8 cellular contexts compared by ENCODE assay signal in genomic region chr9:93059097-93059959, GRCh38. TPM values are rescaled to one million over a fixed set of nuclear protein-coding genes. Genes with fewer than 3 reads are reported as not detected.
DNase-seq lines count a peak whose midpoint lies in the region; ATAC-seq and TF ChIP-seq lines count a peak whose summit lies in the region.

No MANE protein-coding gene starts in this region.

- H3K4me1 ChIP-seq in OCI-LY1 (ENCODE audit: insufficient read depth, low read length, severe bottlenecking): peaks cover 57% of the 10 kb centered on the region

- H4K20me1 ChIP-seq in OCI-LY1 (ENCODE audit: insufficient read depth, low read length): no peaks in the 10 kb centered on the region

- H3K9me2 ChIP-seq in OCI-LY1 (ENCODE audit: low read depth, low read length): no peaks in the 10 kb centered on the region

- H3K9ac ChIP-seq in OCI-LY1 (ENCODE audit: low read length): peak overlapping the region; percentile 86

- no peaks in the 10 kb centered on the region for H3K36me3 Mint-ChIP-seq in chondrocyte (ENCODE audit: low read depth)
- no peaks in the 10 kb centered on the region for H3K36me3 Mint-ChIP-seq in naive thymus-derived CD8-positive, alpha-beta T cell

- no peaks in the 10 kb centered on the region for H3K79me2 ChIP-seq in OCI-LY1 (ENCODE audit: insufficient read depth, low read length)

- H3K9me3 Mint-ChIP-seq in chondrocyte (ENCODE audit: low read depth): no peaks in the 10 kb centered on the region
- no peaks in the 10 kb centered on the region for H3K9me3 Mint-ChIP-seq in naive thymus-derived CD8-positive, alpha-beta T cell

- peak overlapping the region; percentile 86 for H3K4me2 ChIP-seq in OCI-LY1 (ENCODE audit: low read length)

- H3K9me3 ChIP-seq in OCI-LY1 (ENCODE audit: low read length): no peaks in the 10 kb centered on the region

- peak overlapping the region; percentile 36 for H3K4me3 Mint-ChIP-seq in chondrocyte (ENCODE audit: unreplicated experiment)
- H3K4me3 Mint-ChIP-seq in naive thymus-derived CD8-positive, alpha-beta T cell: peak overlapping the region; percentile 85 to 96 (median 92)

- H3K4me3 ChIP-seq in OCI-LY1 (ENCODE audit: low read depth, low read length, poor library complexity, severe bottlenecking): peak overlapping the region; percentile 67

- peak overlapping the region; percentile 99 for H3K27ac ChIP-seq in OCI-LY1 (ENCODE audit: low read depth, low read length, poor library complexity, severe bottlenecking)

- TF ChIP-seq CTCF in OCI-LY1 (IDR thresholded peaks at IDR 0.05; ENCODE audit: low read length): no peak
- TF ChIP-seq CTCF in chondrocyte (IDR thresholded peaks at IDR 0.05): no peak

- no peaks in the 10 kb centered on the region for H3K27me3 ChIP-seq in OCI-LY1 (ENCODE audit: insufficient read depth, low read length)

- no peak overlapping the region for H2AFZ ChIP-seq in OCI-LY1 (ENCODE audit: low read length)

- 0 out of 2 replicates have a peak, but pooled peaks cover 4% of the 10 kb centered on the region for H3F3A ChIP-seq in OCI-LY1 (ENCODE audit: insufficient read depth, low read length)

- intact Hi-C loops in Right ventricle myocardium inferior (cut with DNase I): no loop called here
- intact Hi-C loops in cardiac septum (cut with DNase I): no loop called here

- H3K36me3 ChIP-seq in OCI-LY1 (ENCODE audit: insufficient read depth, low read length): no peaks in the 10 kb centered on the region

- peak; percentile 79 for DNase-seq in Right ventricle myocardium inferior (ENCODE audit: missing footprints)
- no peak for DNase-seq in cardiac septum (ENCODE audit: low spot score)
- DNase-seq in chondrocyte (ENCODE audit: low spot score): no peak
- peak in 4 of 10 donors; percentile 38 to 61 (median 42) for DNase-seq in naive thymus-derived CD8-positive, alpha-beta T cell
- no peak for DNase-seq in NCI-H1048 (lab: John Stamatoyannopoulos, UW)
- no peak for DNase-seq in NCI-H69 (lab: John Stamatoyannopoulos, UW)

- no peak for ATAC-seq in Right ventricle myocardium inferior
- ATAC-seq in naive thymus-derived CD8-positive, alpha-beta T cell: peak; percentile 14 to 18
- ATAC-seq in GM19035 (IDR thresholded peaks at IDR 0.05; ENCODE audit: unreplicated experiment): no peak

- H3K27me3 Mint-ChIP-seq in chondrocyte (ENCODE audit: low read depth): peaks cover 13% of the 10 kb centered on the region
- no peaks in the 10 kb centered on the region for H3K27me3 Mint-ChIP-seq in naive thymus-derived CD8-positive, alpha-beta T cell

- peaks cover 4% of the 10 kb centered on the region for H3K4me1 Mint-ChIP-seq in chondrocyte (ENCODE audit: low read depth)
- H3K4me1 Mint-ChIP-seq in naive thymus-derived CD8-positive, alpha-beta T cell: peaks cover 38 to 80% (median 74%) of the 10 kb centered on the region in 4 donors

- POLR2A ChIA-PET in naive thymus-derived CD8-positive, alpha-beta T cell (lab: Charles Lee): interaction anchor here (0.8 to 23.1 kb wide), 20 partner anchors 8 to 111 kb away, joined by 3 to 608 read pairs (median 5); partner anchors contain the start of gene CARD19

- no peak overlapping the region for H3K27ac Mint-ChIP-seq in chondrocyte (ENCODE audit: unreplicated experiment)
- H3K27ac Mint-ChIP-seq in naive thymus-derived CD8-positive, alpha-beta T cell: peak overlapping the region; percentile 93 to 100 (median 100)

RNA-seq across cellular contexts. Expression of gene SUSD3, which starts 0.8 kb away (rescaled TPM):
- total RNA-seq in Right ventricle myocardium inferior: 1.7 TPM
- 1.1 TPM for total RNA-seq in cardiac septum
- not detected in 3 replicates for total RNA-seq in chondrocyte
- total RNA-seq in naive thymus-derived CD8-positive, alpha-beta T cell: 10 to 100 TPM; 62.1 to 64.0 TPM
- polyA plus RNA-seq in naive thymus-derived CD8-positive, alpha-beta T cell: 100 to 1,000 TPM in 2 of 3 donors, 10 to 100 TPM in 1; 86.7 to 208 (median 145) TPM

RNA-seq across cellular contexts. Expression of gene CARD19, which starts 36.7 kb away (rescaled TPM):
- total RNA-seq in Right ventricle myocardium inferior: 27.1 TPM
- total RNA-seq in cardiac septum: 45.1 TPM
- 28.3 to 41.7 TPM (median 40.5 TPM) in 3 replicates for total RNA-seq in chondrocyte
- total RNA-seq in naive thymus-derived CD8-positive, alpha-beta T cell: 10 to 100 TPM; 68.9 to 71.2 TPM
- polyA plus RNA-seq in naive thymus-derived CD8-positive, alpha-beta T cell: 10 to 100 TPM; 56.3 to 62.9 (median 56.9) TPM

Comparison
In these comparisons a context has a peak if more than half of its experiments do, and no peak if none do; other contexts are left out.
1. ATAC-seq: peak in naive thymus-derived CD8-positive, alpha-beta T cell (2 of 2); none in Right ventricle myocardium inferior (single experiment) and GM19035 (single experiment).
2. RNA of gene SUSD3, which starts 0.8 kb away (total RNA-seq): 62.1 to 64.0 TPM in naive thymus-derived CD8-positive, alpha-beta T cell; 1.7 TPM in Right ventricle myocardium inferior (single experiment), 1.1 TPM in cardiac septum (single experiment) and not detected in chondrocyte; every median in the first group is over 10 times any median in the second.